19 cellular contexts compared by ENCODE assay signal in genomic region chr4:142874684-142875083, GRCh38. TPM values are rescaled to one million over a fixed set of nuclear protein-coding genes. Genes with fewer than 3 reads are reported as not detected.
DNase-seq lines count a peak whose midpoint lies in the region; ATAC-seq, FAIRE-seq and TF ChIP-seq lines count a peak whose summit lies in the region.
"Had no signal": no experiment of that assay in that cellular context is flagged by ENCODE, and none has a peak within 500 bp of the region (broad histone marks: within the 10 kb centered on the region; RNA-seq: fewer than 3 reads in every experiment).

No MANE protein-coding gene starts in this region.

- POLR2A ChIA-PET in HepG2 (lab: Yijun Ruan, JAX) (no interaction called here), H1 (lab: Charles Lee; ENCODE audit: partially characterized antibody) (no interaction called here)

- H3K4me3 ChIP-seq in HepG2 (replicated peaks in 1 of 3; ENCODE audit: insufficient read depth in 1 of 3, low read depth in 2 of 3, low read length in 3 of 3): no peak overlapping the region
- no peak overlapping the region for H3K4me3 ChIP-seq in right lobe of liver
- H3K4me3 ChIP-seq in H1 (ENCODE audit: extremely low read depth in 1 of 4, insufficient read depth in 2 of 4, low read depth in 3 of 4, low read length in 4 of 4): no peak overlapping the region
- H3K4me3 ChIP-seq: BLaER1 treated with 17β-estradiol and CSF1 and Interleukin-3, amounts not matched to agents 10 nM and 100 nM; HAP-1 had no signal

- 60% methylated on average over 1 of the region's 1 CpG for WGBS in HepG2 (ENCODE audit: low lambda C conversion rate)
- WGBS in right lobe of liver (ENCODE audit: insufficient coverage, low coverage, low lambda C conversion rate, missing lambda C conversion rate): no CpG with 5 or more reads among the region's 1 CpG
- WGBS in H1 (ENCODE audit: extremely low coverage in 1 of 2, insufficient coverage in 1 of 2, insufficient read length in 1 of 2, insufficient replicate concordance in 2 of 2, low coverage in 1 of 2, low lambda C conversion rate in 2 of 2, missing lambda C conversion rate in 1 of 2), 2 experiments: 89% methylated on average over 1 of the region's 1 CpG; no CpG with 5 or more reads in 1 of the 2 experiments

- H4K8ac ChIP-seq in H1 (ENCODE audit: extremely low read depth, insufficient read depth, low read length): no peak overlapping the region

- H3K4me2 ChIP-seq in HepG2 (ENCODE audit: low read depth, low read length) (no peak overlapping the region), H1 (ENCODE audit: insufficient read depth in 1 of 2, low read depth in 2 of 2, low read length in 2 of 2) (no peak overlapping the region)
- H3K4me2 ChIP-seq: BLaER1 treated with 17β-estradiol and CSF1 and Interleukin-3, amounts not matched to agents 10 nM and 100 nM had no signal

- no peak overlapping the region for H3K4me3 Mint-ChIP-seq in stimulated activated effector memory CD8-positive, alpha-beta T cell treated with anti-CD3 and anti-CD28 coated beads, Interleukin-12 subunit alpha, Interleukin-12 subunit beta, amount 100 ng/mL, for 72 hours
- no peak overlapping the region for H3K4me3 Mint-ChIP-seq in mesothelial cell of epicardium
- H3K4me3 Mint-ChIP-seq: CD4-positive, CD25-positive, alpha-beta regulatory T cell; HFFc6; IgD-negative memory B cell had no signal

- H2BK20ac ChIP-seq in H1 (ENCODE audit: low read length): no peak overlapping the region

- no peak overlapping the region for H2BK15ac ChIP-seq in H1 (ENCODE audit: low read length)

- TF ChIP-seq EP300 in HepG2 (IDR thresholded peaks at IDR 0.05; ENCODE audit: low read depth in 2 of 2, low read length in 2 of 2) (no peak), HepG2 (CRISPR knock-in tag; IDR thresholded peaks at IDR 0.05; ENCODE audit: borderline replicate concordance) (no peak), H1 (IDR thresholded peaks at IDR 0.05; ENCODE audit: borderline replicate concordance in 1 of 2, low read depth in 2 of 2, low read length in 2 of 2) (no peak)

- no peak overlapping the region for H3K56ac ChIP-seq in H1 (replicated peaks; ENCODE audit: insufficient read length, low read depth, low read length)

- no peak overlapping the region for H3K4ac ChIP-seq in H1 (replicated peaks; ENCODE audit: insufficient read length, low read depth, low read length)

- intact Hi-C loops in HepG2 (cut with micrococcal nuclease; ENCODE audit: unreplicated experiment): no loop called here
- intact Hi-C loops in right lobe of liver (cut with DNase I): no loop called here

- H2BK120ac ChIP-seq in H1 (replicated peaks; ENCODE audit: low read depth, low read length): no peak overlapping the region

- no peaks in the 10 kb centered on the region for H3K4me1 Mint-ChIP-seq in stimulated activated effector memory CD8-positive, alpha-beta T cell treated with anti-CD3 and anti-CD28 coated beads, Interleukin-12 subunit alpha, Interleukin-12 subunit beta, amount 100 ng/mL, for 72 hours
- no peaks in the 10 kb centered on the region for H3K4me1 Mint-ChIP-seq in mesothelial cell of epicardium
- H3K4me1 Mint-ChIP-seq: CD4-positive, CD25-positive, alpha-beta regulatory T cell; IgD-negative memory B cell had no signal

- no peak overlapping the region for H3K27ac Mint-ChIP-seq in stimulated activated effector memory CD8-positive, alpha-beta T cell treated with anti-CD3 and anti-CD28 coated beads, Interleukin-12 subunit alpha, Interleukin-12 subunit beta, amount 100 ng/mL, for 72 hours
- no peak overlapping the region for H3K27ac Mint-ChIP-seq in mesothelial cell of epicardium
- H3K27ac Mint-ChIP-seq: CD4-positive, CD25-positive, alpha-beta regulatory T cell; HFFc6; IgD-negative memory B cell had no signal

- TF ChIP-seq CTCF in HepG2 (CRISPR knock-in tag; IDR thresholded peaks at IDR 0.05) (no peak), right lobe of liver (IDR thresholded peaks at IDR 0.05) (no peak), H1 (IDR thresholded peaks at IDR 0.05; ENCODE audit: control extremely low read depth in 1 of 3, insufficient read depth in 1 of 3, low read depth in 1 of 3, low read length in 3 of 3) (peak in 1 of 3 experiments; percentile 27; a peak in 1 of 4 replicates), mesothelial cell of epicardium (IDR thresholded peaks at IDR 0.05; ENCODE audit: unreplicated experiment) (no peak)

- no peak overlapping the region for H3K27ac ChIP-seq in HepG2 (ENCODE audit: extremely low read length, insufficient read depth, low read length)
- H3K27ac ChIP-seq in right lobe of liver: no peak overlapping the region
- H3K27ac ChIP-seq in H1 (ENCODE audit: low read depth, low read length): no peak overlapping the region
- H3K27ac ChIP-seq: BLaER1 treated with 17β-estradiol and CSF1 and Interleukin-3, amounts not matched to agents 10 nM and 100 nM had no signal

- H2BK12ac ChIP-seq in H1 (ENCODE audit: low read depth, low read length): no peak overlapping the region

- no peak overlapping the region for H4K5ac ChIP-seq in H1 (ENCODE audit: insufficient read length, low read depth, low read length)

- no peaks in the 10 kb centered on the region for H3K79me1 ChIP-seq in H1 (ENCODE audit: low read depth, low read length)

- no peak overlapping the region for H3K23ac ChIP-seq in H1 (ENCODE audit: insufficient read length)

- H3K23me2 ChIP-seq in H1 (ENCODE audit: low read depth, low read length): no peaks in the 10 kb centered on the region

- no peak for TF ChIP-seq RAD21 in HepG2 (CRISPR knock-in tag; IDR thresholded peaks at IDR 0.05)
- no peak for TF ChIP-seq RAD21 in H1 (IDR thresholded peaks at IDR 0.05 in 1 of 2, conservative IDR thresholded peaks at IDR 0.05 in 1 of 2; ENCODE audit: low read depth in 2 of 2, low read length in 2 of 2)

- H3K79me2 ChIP-seq in HepG2 (ENCODE audit: insufficient read depth, low read length) (no peaks in the 10 kb centered on the region), H1 (ENCODE audit: control insufficient read depth in 1 of 2, insufficient read depth in 2 of 2, low read length in 2 of 2) (no peaks in the 10 kb centered on the region)

- BruUV-seq in HepG2 (replicated peaks; lab: Mats Ljungman, UMichigan): no TSS peak

- no peaks in the 10 kb centered on the region for H3K36me3 Mint-ChIP-seq in stimulated activated effector memory CD8-positive, alpha-beta T cell treated with anti-CD3 and anti-CD28 coated beads, Interleukin-12 subunit alpha, Interleukin-12 subunit beta, amount 100 ng/mL, for 72 hours
- H3K36me3 Mint-ChIP-seq in mesothelial cell of epicardium: peaks cover 4% of the 10 kb centered on the region
- H3K36me3 Mint-ChIP-seq: CD4-positive, CD25-positive, alpha-beta regulatory T cell; IgD-negative memory B cell had no signal

- in situ Hi-C loops in HepG2 (cut with HindIII; ENCODE audit: extremely low pct_ligation_motif_present, low pct_unique_long_range_greater_than_20kb) (no loop called here), SK-MEL-5 (cut with HindIII; ENCODE audit: low pct_unique_long_range_greater_than_20kb, low sequenced_read_pairs) (no loop called here)

- no peak overlapping the region for H2AFZ ChIP-seq in HepG2 (ENCODE audit: low read length)
- no peak overlapping the region for H2AFZ ChIP-seq in H1 (ENCODE audit: low read length)

- H3K36me3 ChIP-seq in HepG2 (replicated peaks in 1 of 2; ENCODE audit: control insufficient read depth in 1 of 2, insufficient read depth in 2 of 2, low read length in 2 of 2): no peaks in the 10 kb centered on the region
- H3K36me3 ChIP-seq in right lobe of liver: no peaks in the 10 kb centered on the region
- H3K36me3 ChIP-seq in H1 (ENCODE audit: control insufficient read depth in 2 of 4, insufficient read depth in 4 of 4, low read length in 3 of 4): no peaks in the 10 kb centered on the region
- H3K36me3 ChIP-seq: BLaER1 treated with 17β-estradiol and CSF1 and Interleukin-3, amounts not matched to agents 10 nM and 100 nM; HAP-1 had no signal

- H3K27me3 Mint-ChIP-seq in mesothelial cell of epicardium (ENCODE audit: low read depth): peaks cover 8% of the 10 kb centered on the region
- H3K27me3 Mint-ChIP-seq: CD4-positive, CD25-positive, alpha-beta regulatory T cell; IgD-negative memory B cell had no signal

- DNase-seq in HepG2 (ENCODE audit: low spot score): no peak
- no peak for DNase-seq in right lobe of liver
- peak; percentile 5 for DNase-seq in SK-MEL-5 (ENCODE audit: low read depth, low spot score)
- no peak for DNase-seq in H1 (ENCODE audit: low read depth in 1 of 2, low spot score in 2 of 2)
- DNase-seq in stimulated activated effector memory CD8-positive, alpha-beta T cell treated with anti-CD3 and anti-CD28 coated beads, Interleukin-12 subunit alpha, Interleukin-12 subunit beta, amount 100 ng/mL, for 72 hours (ENCODE audit: low spot score in 2 of 2): no peak
- DNase-seq in effector CD8-positive, alpha-beta T cell (lab: John Stamatoyannopoulos, UW): no peak
- no peak for DNase-seq in mesothelial cell of epicardium (ENCODE audit: low spot score in 2 of 2, unreplicated experiment in 2 of 2)
- DNase-seq in activated CD4-positive, alpha-beta T cell treated with anti-CD3 and anti-CD28 coated beads for 1 hour: no peak
- DNase-seq: 8988T; AML-193; CD4-positive, CD25-positive, alpha-beta regulatory T cell; DMS79; GDM1; GOT3; HFFc6; KG1 had no signal

- H3K27me3 ChIP-seq in HepG2 (ENCODE audit: control insufficient read depth in 1 of 2, insufficient read depth in 2 of 2, low read length in 2 of 2) (no peaks in the 10 kb centered on the region), right lobe of liver (no peaks in the 10 kb centered on the region), H1 (replicated peaks in 1 of 4; ENCODE audit: control insufficient read depth in 3 of 4, extremely low read depth in 1 of 4, insufficient read depth in 3 of 4, low read length in 3 of 4) (no peaks in the 10 kb centered on the region)
- H3K27me3 ChIP-seq: BLaER1 treated with 17β-estradiol and CSF1 and Interleukin-3, amounts not matched to agents 10 nM and 100 nM had no signal

- H3K9me3 ChIP-seq in HepG2 (ENCODE audit: low read length): no peaks in the 10 kb centered on the region
- H3K9me3 ChIP-seq in right lobe of liver: no peaks in the 10 kb centered on the region
- H3K9me3 ChIP-seq in H1 (ENCODE audit: insufficient read depth in 2 of 2, low read depth in 1 of 2, low read length in 1 of 2): no peaks in the 10 kb centered on the region
- H3K9me3 ChIP-seq: BLaER1 treated with 17β-estradiol and CSF1 and Interleukin-3, amounts not matched to agents 10 nM and 100 nM; HAP-1 had no signal

- ATAC-seq in HepG2 (peak; percentile 37; the same call in 1 of the 3 replicates), right lobe of liver (no peak)
- peak; percentile 43 for ATAC-seq in stimulated activated effector memory CD8-positive, alpha-beta T cell treated with anti-CD3 and anti-CD28 coated beads, Interleukin-12 subunit alpha, Interleukin-12 subunit beta, amount 100 ng/mL, for 72 hours

- no peak overlapping the region for H3K14ac ChIP-seq in H1 (ENCODE audit: insufficient read length)

- FAIRE-seq in HepG2 (lab: Jason Lieb, UNC) (no peak), H1 (lab: Jason Lieb, UNC) (no peak)

- CTCF ChIA-PET in HepG2 (lab: Yijun Ruan, JAX; ENCODE audit: low intra/inter-chr PET ratio, low total read pairs): no interaction called here
- CTCF ChIA-PET in H1 (lab: Charles Lee; ENCODE audit: partially characterized antibody): interaction anchor here (0.6 to 1.2 kb wide), 3 partner anchors 9 to 648 kb away, joined by 3 to 4 read pairs (median 3); no protein-coding TSS in a partner anchor

- no peaks in the 10 kb centered on the region for H3K4me1 ChIP-seq in HepG2 (ENCODE audit: insufficient read depth, low read length)
- H3K4me1 ChIP-seq in right lobe of liver: no peaks in the 10 kb centered on the region
- H3K4me1 ChIP-seq in H1 (replicated peaks in 1 of 4; ENCODE audit: control insufficient read depth in 3 of 4, insufficient read depth in 4 of 4, low read length in 3 of 4): no peaks in the 10 kb centered on the region
- H3K4me1 ChIP-seq: BLaER1 treated with 17β-estradiol and CSF1 and Interleukin-3, amounts not matched to agents 10 nM and 100 nM; HAP-1 had no signal

- no peaks in the 10 kb centered on the region for H3K9me3 Mint-ChIP-seq in stimulated activated effector memory CD8-positive, alpha-beta T cell treated with anti-CD3 and anti-CD28 coated beads, Interleukin-12 subunit alpha, Interleukin-12 subunit beta, amount 100 ng/mL, for 72 hours
- peaks cover 35% of the 10 kb centered on the region for H3K9me3 Mint-ChIP-seq in mesothelial cell of epicardium
- H3K9me3 Mint-ChIP-seq: HFFc6 had no signal

- no peaks in the 10 kb centered on the region for H4K20me1 ChIP-seq in HepG2 (ENCODE audit: insufficient read depth, low read length)
- no peaks in the 10 kb centered on the region for H4K20me1 ChIP-seq in H1 (replicated peaks in 1 of 2; ENCODE audit: control insufficient read depth in 1 of 2, insufficient read depth in 2 of 2, low read length in 2 of 2)
- H4K20me1 ChIP-seq: BLaER1 treated with 17β-estradiol and CSF1 and Interleukin-3, amounts not matched to agents 10 nM and 100 nM had no signal

- H2BK5ac ChIP-seq in H1 (ENCODE audit: low read depth, low read length): no peak overlapping the region

- no peak overlapping the region for H2AK5ac ChIP-seq in H1 (ENCODE audit: low read depth, low read length)

- no peak overlapping the region for H3K18ac ChIP-seq in H1 (ENCODE audit: extremely low read depth, low read length)

- TF ChIP-seq POLR2A in HepG2 (IDR thresholded peaks at IDR 0.05; ENCODE audit: insufficient read depth in 1 of 2, low read depth in 2 of 2, low read length in 2 of 2): no peak
- no peak for TF ChIP-seq POLR2A in right lobe of liver (IDR thresholded peaks at IDR 0.05)
- TF ChIP-seq POLR2A in H1 (IDR thresholded peaks at IDR 0.05; ENCODE audit: control extremely low read depth in 1 of 2, low read depth in 2 of 2, low read length in 2 of 2): no peak

- H3K9ac ChIP-seq in HepG2 (ENCODE audit: insufficient read depth, low read depth, low read length) (no peak overlapping the region), H1 (replicated peaks in 1 of 4; ENCODE audit: extremely low read depth in 1 of 4, low read depth in 3 of 4, low read length in 3 of 4) (no peak overlapping the region)
- H3K9ac ChIP-seq: BLaER1 treated with 17β-estradiol and CSF1 and Interleukin-3, amounts not matched to agents 10 nM and 100 nM had no signal

- H4K91ac ChIP-seq in H1 (replicated peaks; ENCODE audit: insufficient read length, low read length): no peak overlapping the region

RNA-seq across cellular contexts. Expression of gene INPP4B, which starts 28.6 kb away (rescaled TPM):
- not detected in 2 replicates for total RNA-seq in HepG2 (2016; rRNA removed; fragmentation: Illumina TruSeq; extraction: Trizol)
- total RNA-seq in HepG2 (2016; cell fraction: cytosol; rRNA removed; fragmentation: Illumina TruSeq; extraction: Trizol; ENCODE audit: low read depth): not detected in 2 replicates
- not detected in 2 replicates for total RNA-seq in HepG2 (2016; cell fraction: insoluble cytoplasmic fraction; rRNA removed; fragmentation: Illumina TruSeq; extraction: Trizol)
- total RNA-seq in HepG2 (2016; cell fraction: membrane; rRNA removed; fragmentation: Illumina TruSeq; extraction: Trizol): not detected in 2 replicates
- total RNA-seq in HepG2 (2016; cell fraction: nucleus; rRNA removed; fragmentation: Illumina TruSeq; extraction: Trizol): not detected in 2 replicates
- polyA plus RNA-seq in HepG2 (2011; rRNA removed): not detected in 2 replicates
- polyA plus RNA-seq in HepG2 (2011; cell fraction: cytosol; rRNA removed): not detected in 2 replicates
- not detected in 2 replicates for polyA plus RNA-seq in HepG2 (2011; cell fraction: nucleus; rRNA removed)
- not detected in 2 replicates for polyA plus RNA-seq in HepG2 (2012)
- not detected in 2 replicates for polyA plus RNA-seq in HepG2 (2016; cell fraction: cytosol; fragmentation: Illumina TruSeq; extraction: Trizol; ENCODE audit: low read depth)
- polyA plus RNA-seq in HepG2 (2016; cell fraction: insoluble cytoplasmic fraction; fragmentation: Illumina TruSeq; extraction: Trizol; ENCODE audit: low read depth): not detected in 2 replicates
- polyA plus RNA-seq in HepG2 (2016; cell fraction: membrane; fragmentation: Illumina TruSeq; extraction: Trizol; ENCODE audit: low read depth): not detected in 2 replicates
- polyA plus RNA-seq in HepG2 (2016; cell fraction: nucleus; fragmentation: Illumina TruSeq; extraction: Trizol; ENCODE audit: insufficient read depth, low read depth): not detected in 2 replicates
- polyA minus RNA-seq in HepG2 (2011; rRNA and poly(A)+ RNA removed; ENCODE audit: low replicate concordance): 0.14 TPM in 1 of 2 replicates, not detected in the other
- polyA minus RNA-seq in HepG2 (2011; cell fraction: cytosol; rRNA and poly(A)+ RNA removed): not detected in 2 replicates
- polyA minus RNA-seq in HepG2 (2011; cell fraction: nucleus; rRNA and poly(A)+ RNA removed): not detected in 2 replicates
- 1 to 10 TPM in 5 of 6 experiments, under 1 TPM in 1; 0.73 to 5.0 (median 1.6) TPM for total RNA-seq in right lobe of liver
- total RNA-seq in SK-MEL-5 (2014; rRNA removed; shearing (Covaris generic)): 150 and 161 TPM in 2 replicates
- polyA plus RNA-seq in SK-MEL-5 (2015; cell fraction: cytosol; rRNA removed): 49.0 and 59.7 TPM in 2 replicates
- polyA plus RNA-seq in SK-MEL-5 (2015; cell fraction: nucleus; rRNA removed): 39.6 and 41.3 TPM in 2 replicates
- 0.34 and 0.54 TPM in 2 replicates for total RNA-seq in H1 (2021; fragmentation: NEBNext Ultra II Directional; extraction: Animal tissue kit (Norgen Biotek cat#: 25700))
- under 0.01 and 0.11 TPM in 2 replicates for polyA plus RNA-seq in H1 (2011; rRNA removed)
- polyA plus RNA-seq in H1 (2011; cell fraction: cytosol; rRNA removed): 0.05 TPM
- polyA plus RNA-seq in H1 (2011; cell fraction: nucleus; rRNA removed): 0.06 TPM
- polyA plus RNA-seq in H1 (2012, experiment 1 of 2): 0.08 to 0.43 TPM (median 0.25 TPM) in 4 replicates
- not detected for polyA plus RNA-seq in H1 (2012, experiment 2 of 2)
- 0.20 TPM for polyA plus RNA-seq in H1 (2013, experiment 1 of 2)
- polyA plus RNA-seq in H1 (2013, experiment 2 of 2): 0.26 TPM
- polyA minus RNA-seq in H1 (2011; rRNA and poly(A)+ RNA removed): 0.41 and 0.82 TPM in 2 replicates
- polyA minus RNA-seq in H1 (2011; cell fraction: cytosol; rRNA and poly(A)+ RNA removed): not detected
- 0.60 TPM for polyA minus RNA-seq in H1 (2011; cell fraction: nucleus; rRNA and poly(A)+ RNA removed)
- 26.1 to 35.4 TPM (median 27.9 TPM) in 3 replicates for total RNA-seq in mesothelial cell of epicardium

Comparison
In these comparisons a context has a peak if more than half of its experiments do, and no peak if none do; other contexts are left out.
1. ATAC-seq: peak in HepG2 (single experiment) and stimulated activated effector memory CD8-positive, alpha-beta T cell treated with anti-CD3 and anti-CD28 coated beads, Interleukin-12 subunit alpha, Interleukin-12 subunit beta, amount 100 ng/mL, for 72 hours (single experiment); none in right lobe of liver (0 of 4).
2. Of the 41 proteins assayed by ChIP-seq in both HepG2 and H1: peak only in HepG2: none; only in H1: YY1; in both: none; in neither: 39; mixed calls (peak in some experiments, not most) for 1.